ENCODE assay signal across 1 cellular context in genomic region chrX:2183193-2183725, GRCh38.
TF ChIP-seq lines count a peak whose summit lies in the region.

No MANE protein-coding gene starts in this region.

TF ChIP-seq in GM23338, 12 proteins besides CTCF, POLR2A, EP300 and RAD21:
- TF ChIP-seq ETS1 (IDR thresholded peaks at IDR 0.05) (no peak), STAT1 (IDR thresholded peaks at IDR 0.05; ENCODE audit: unreplicated experiment) (no peak), ZNF114 (CRISPR knock-in tag; IDR thresholded peaks at IDR 0.05) (no peak), ZNF331 (CRISPR knock-in tag; IDR thresholded peaks at IDR 0.05; ENCODE audit: low read depth) (no peak), EZH2phosphoT487 (IDR thresholded peaks at IDR 0.05; ENCODE audit: unreplicated experiment) (no peak), JUNB (IDR thresholded peaks at IDR 0.05; ENCODE audit: unreplicated experiment) (no peak), NANOG (IDR thresholded peaks at IDR 0.05; ENCODE audit: borderline replicate concordance) (no peak), POLR2AphosphoS5 (IDR thresholded peaks at IDR 0.05; ENCODE audit: low read depth) (no peak), EZH2 (IDR thresholded peaks at IDR 0.05; ENCODE audit: low read depth, unreplicated experiment) (no peak), REST (IDR thresholded peaks at IDR 0.05; ENCODE audit: unreplicated experiment) (no peak), CREB1 (CRISPR knock-in tag; IDR thresholded peaks at IDR 0.05; ENCODE audit: low read depth) (no peak), ZNF462 (CRISPR knock-in tag; IDR thresholded peaks at IDR 0.05) (no peak)
